ENCODE assay signal across 15 cellular contexts in the genomic region with DNA sequence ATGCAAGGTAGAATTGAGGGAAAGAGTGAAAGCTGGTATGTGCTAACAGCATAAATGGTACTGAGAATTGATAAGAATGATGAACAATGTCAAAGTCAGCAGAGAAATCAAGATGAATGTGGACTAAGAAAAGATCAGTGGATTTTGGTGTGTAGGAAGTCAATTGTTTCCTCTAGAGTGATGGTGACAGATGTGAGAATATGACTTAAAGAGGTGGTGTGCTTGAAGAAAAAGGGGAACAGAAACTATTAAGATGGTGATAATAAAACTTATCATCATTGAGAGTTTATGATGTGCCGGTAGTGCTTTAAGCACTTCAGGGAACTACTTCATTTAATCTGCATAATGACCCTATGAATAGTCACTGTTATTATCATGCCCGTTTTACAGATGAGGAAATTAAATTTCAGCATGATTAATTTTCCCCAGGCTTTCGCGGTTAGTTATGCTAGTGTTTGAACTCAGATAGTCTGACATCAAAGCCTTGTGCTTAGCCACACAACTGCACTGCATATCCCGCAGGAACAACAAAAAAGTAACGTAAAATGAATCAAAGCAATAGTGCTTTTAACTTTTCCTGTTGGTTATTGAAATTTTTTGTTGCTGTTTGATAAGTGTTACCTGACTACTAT.
DNase-seq lines count a peak whose midpoint lies in the region; ATAC-seq, FAIRE-seq and TF ChIP-seq lines count a peak whose summit lies in the region.
"Had no signal": no experiment of that assay in that cellular context is flagged by ENCODE, and none has a peak within 500 bp of the region (broad histone marks: within the 10 kb centered on the region; RNA-seq: fewer than 3 reads in every experiment).

No MANE protein-coding gene starts in this region.

- no peaks in the 10 kb centered on the region for H3K36me3 ChIP-seq in H1 (ENCODE audit: control insufficient read depth in 2 of 4, insufficient read depth in 4 of 4, low read length in 3 of 4)
- no peaks in the 10 kb centered on the region for H3K36me3 ChIP-seq in PC-3 (ENCODE audit: low read depth, low read length)
- H3K36me3 ChIP-seq in mammary epithelial cell (ENCODE audit: insufficient read depth, low read length): no peaks in the 10 kb centered on the region
- H3K36me3 ChIP-seq: Peyer's patch had no signal

- no peak overlapping the region for H4K8ac ChIP-seq in H1 (ENCODE audit: extremely low read depth, insufficient read depth, low read length)

- FAIRE-seq in H1 (lab: Jason Lieb, UNC): peak; percentile 7
- FAIRE-seq: GM19239 had no signal

- in situ Hi-C loops in mammary epithelial cell (cut with MboI; ENCODE audit: low sequenced_read_pairs in 2 of 2): no loop called here

- H3K27me3 ChIP-seq in H1 (replicated peaks in 1 of 4; ENCODE audit: control insufficient read depth in 3 of 4, extremely low read depth in 1 of 4, insufficient read depth in 3 of 4, low read length in 3 of 4) (no peaks in the 10 kb centered on the region), PC-3 (ENCODE audit: low read length) (0 out of 2 replicates have a peak, but pooled peaks cover 5% of the 10 kb centered on the region), mammary epithelial cell (ENCODE audit: insufficient read depth, low read length) (no peaks in the 10 kb centered on the region)
- H3K27me3 ChIP-seq: body of pancreas, dorsolateral prefrontal cortex, Peyer's patch had no signal

- no peak overlapping the region for H2BK120ac ChIP-seq in H1 (replicated peaks; ENCODE audit: low read depth, low read length)

- no peak for TF ChIP-seq CTCF in H1 (IDR thresholded peaks at IDR 0.05; ENCODE audit: control extremely low read depth in 1 of 3, insufficient read depth in 1 of 3, low read depth in 1 of 3, low read length in 3 of 3)
- no peak for TF ChIP-seq CTCF in PC-3 (conservative IDR thresholded peaks at IDR 0.05; ENCODE audit: low read depth, low read length)
- no peak for TF ChIP-seq CTCF in mammary epithelial cell (conservative IDR thresholded peaks at IDR 0.05 in 1 of 2, IDR thresholded peaks at IDR 0.05 in 1 of 2; ENCODE audit: extremely low read depth in 1 of 2, insufficient read depth in 1 of 2, low read depth in 1 of 2, low read length in 2 of 2)

- H3K23ac ChIP-seq in H1 (ENCODE audit: insufficient read length): no peak overlapping the region

- H2AK5ac ChIP-seq in H1 (ENCODE audit: low read depth, low read length): no peak overlapping the region

- no peak for TF ChIP-seq POLR2A in H1 (IDR thresholded peaks at IDR 0.05; ENCODE audit: control extremely low read depth in 1 of 2, low read depth in 2 of 2, low read length in 2 of 2)

- H4K20me1 ChIP-seq in H1 (replicated peaks in 1 of 2; ENCODE audit: control insufficient read depth in 1 of 2, insufficient read depth in 2 of 2, low read length in 2 of 2) (no peaks in the 10 kb centered on the region), PC-3 (ENCODE audit: low read length) (no peaks in the 10 kb centered on the region), mammary epithelial cell (ENCODE audit: insufficient read depth, low read length) (no peaks in the 10 kb centered on the region)

- no peaks in the 10 kb centered on the region for H3K79me2 ChIP-seq in H1 (ENCODE audit: control insufficient read depth in 1 of 2, insufficient read depth in 2 of 2, low read length in 2 of 2)
- H3K79me2 ChIP-seq in PC-3 (ENCODE audit: low read length): no peaks in the 10 kb centered on the region
- H3K79me2 ChIP-seq in mammary epithelial cell (ENCODE audit: insufficient read depth, low read length): no peaks in the 10 kb centered on the region

- ATAC-seq in GM18520 (IDR thresholded peaks at IDR 0.05; ENCODE audit: unreplicated experiment) (peak; percentile 56), GM21737 (IDR thresholded peaks at IDR 0.05; ENCODE audit: unreplicated experiment) (peak; percentile 68), HG03460 (IDR thresholded peaks at IDR 0.05; ENCODE audit: unreplicated experiment) (peak; percentile 58), PC-3 (no peak)
- ATAC-seq: body of pancreas had no signal

- no peak overlapping the region for H2BK20ac ChIP-seq in H1 (ENCODE audit: low read length)

- dilution Hi-C loops in mammary epithelial cell (cut with HindIII; ENCODE audit: low sequenced_read_pairs): no loop called here

- H2BK5ac ChIP-seq in H1 (ENCODE audit: low read depth, low read length): no peak overlapping the region

- H2BK15ac ChIP-seq in H1 (ENCODE audit: low read length): no peak overlapping the region

- H4K5ac ChIP-seq in H1 (ENCODE audit: insufficient read length, low read depth, low read length): no peak overlapping the region

- no peak overlapping the region for H3K4me3 ChIP-seq in H1 (ENCODE audit: extremely low read depth in 1 of 4, insufficient read depth in 2 of 4, low read depth in 3 of 4, low read length in 4 of 4)
- H3K4me3 ChIP-seq in PC-3 (ENCODE audit: low read length): no peak overlapping the region
- H3K4me3 ChIP-seq in mammary epithelial cell (replicated peaks in 1 of 3; ENCODE audit: insufficient read depth in 1 of 3, low read depth in 2 of 3, low read length in 3 of 3): no peak overlapping the region
- H3K4me3 ChIP-seq: body of pancreas, dorsolateral prefrontal cortex, Peyer's patch, skin epidermis had no signal

- no peaks in the 10 kb centered on the region for H3K79me1 ChIP-seq in H1 (ENCODE audit: low read depth, low read length)

- H3K4me2 ChIP-seq in H1 (ENCODE audit: insufficient read depth in 1 of 2, low read depth in 2 of 2, low read length in 2 of 2) (no peak overlapping the region), PC-3 (ENCODE audit: low read length) (no peak overlapping the region), mammary epithelial cell (ENCODE audit: insufficient read depth, low read depth, low read length) (no peak overlapping the region)

- H3K27ac ChIP-seq in H1 (ENCODE audit: low read depth, low read length) (no peak overlapping the region), PC-3 (ENCODE audit: low read length) (no peak overlapping the region), mammary epithelial cell (ENCODE audit: insufficient read depth, low read depth, low read length) (no peak overlapping the region)
- H3K27ac ChIP-seq: body of pancreas, dorsolateral prefrontal cortex, Peyer's patch, skin epidermis had no signal

- H3K18ac ChIP-seq in H1 (ENCODE audit: extremely low read depth, low read length): no peak overlapping the region

- no peak overlapping the region for H3K4ac ChIP-seq in H1 (replicated peaks; ENCODE audit: insufficient read length, low read depth, low read length)

- no peak overlapping the region for H4K91ac ChIP-seq in H1 (replicated peaks; ENCODE audit: insufficient read length, low read length)

- 89% methylated on average over 6 of the region's 6 CpGs; no CpG with 5 or more reads in 1 of the 2 experiments for WGBS in H1 (ENCODE audit: extremely low coverage in 1 of 2, insufficient coverage in 1 of 2, insufficient read length in 1 of 2, insufficient replicate concordance in 2 of 2, low coverage in 1 of 2, low lambda C conversion rate in 2 of 2, missing lambda C conversion rate in 1 of 2), 2 experiments
- 58% methylated on average over 6 of the region's 6 CpGs for WGBS in mammary epithelial cell (ENCODE audit: low coverage, missing lambda C conversion rate)

- H3K9me3 ChIP-seq in H1 (ENCODE audit: insufficient read depth in 2 of 2, low read depth in 1 of 2, low read length in 1 of 2): no peaks in the 10 kb centered on the region
- H3K9me3 ChIP-seq in PC-3 (ENCODE audit: low read length): no peaks in the 10 kb centered on the region
- no peaks in the 10 kb centered on the region for H3K9me3 ChIP-seq in mammary epithelial cell (replicated peaks; ENCODE audit: insufficient read depth, low read length)
- H3K9me3 ChIP-seq: body of pancreas, Peyer's patch had no signal

- POLR2A ChIA-PET in H1 (lab: Charles Lee; ENCODE audit: partially characterized antibody): no interaction called here
- POLR2A ChIA-PET in PC-3 (lab: Charles Lee; ENCODE audit: unreplicated experiment): no interaction called here

- DNase-seq in H1 (ENCODE audit: low read depth in 1 of 2, low spot score in 2 of 2) (no peak), PC-3 (no peak), mammary epithelial cell (no peak)
- no peak for DNase-seq in activated CD8-positive, alpha-beta memory T cell treated with anti-CD3 and anti-CD28 coated beads, Interleukin-2, amount 50 U/mL, for 4 hours
- DNase-seq: body of pancreas; CD4-positive, CD25-positive, alpha-beta regulatory T cell; dorsolateral prefrontal cortex; HFFc6; Peyer's patch; T-helper 2 cell had no signal

- no peak overlapping the region for H2BK12ac ChIP-seq in H1 (ENCODE audit: low read depth, low read length)

- H3K56ac ChIP-seq in H1 (replicated peaks; ENCODE audit: insufficient read length, low read depth, low read length): no peak overlapping the region

- no peaks in the 10 kb centered on the region for H3F3A ChIP-seq in PC-3 (ENCODE audit: low read length, unreplicated experiment)

- TF ChIP-seq EP300 in H1 (IDR thresholded peaks at IDR 0.05; ENCODE audit: borderline replicate concordance in 1 of 2, low read depth in 2 of 2, low read length in 2 of 2): no peak

- H2AFZ ChIP-seq in H1 (ENCODE audit: low read length) (no peak overlapping the region), PC-3 (ENCODE audit: low read length) (no peak overlapping the region), mammary epithelial cell (ENCODE audit: low read depth, low read length) (no peak overlapping the region)

- CTCF ChIA-PET in H1 (lab: Charles Lee; ENCODE audit: partially characterized antibody): interaction anchor here (0.6 to 1.5 kb wide), 3 partner anchors 15 to 39 kb away, joined by 3 read pairs; no protein-coding TSS in a partner anchor
- CTCF ChIA-PET in PC-3 (lab: Charles Lee): no interaction called here
- CTCF ChIA-PET in mammary epithelial cell (lab: Charles Lee; ENCODE audit: low non-redundant PET): no interaction called here

- H3K9ac ChIP-seq in H1 (replicated peaks in 1 of 4; ENCODE audit: extremely low read depth in 1 of 4, low read depth in 3 of 4, low read length in 3 of 4): no peak overlapping the region
- no peak overlapping the region for H3K9ac ChIP-seq in PC-3 (ENCODE audit: low read length)
- H3K9ac ChIP-seq in mammary epithelial cell (ENCODE audit: insufficient read depth, low read length): no peak overlapping the region

- no peaks in the 10 kb centered on the region for H3K23me2 ChIP-seq in H1 (ENCODE audit: low read depth, low read length)

- H3K14ac ChIP-seq in H1 (ENCODE audit: insufficient read length): no peak overlapping the region

- BruUV-seq in PC-3 (replicated peaks; lab: Mats Ljungman, UMichigan) (no TSS peak), mammary epithelial cell (replicated peaks; lab: Mats Ljungman, UMichigan) (no TSS peak)

- no peak for TF ChIP-seq RAD21 in H1 (IDR thresholded peaks at IDR 0.05 in 1 of 2, conservative IDR thresholded peaks at IDR 0.05 in 1 of 2; ENCODE audit: low read depth in 2 of 2, low read length in 2 of 2)

- intact Hi-C loops in PC-3 (cut with micrococcal nuclease) (no loop called here), mammary epithelial cell (cut with micrococcal nuclease) (no loop called here)

- H3K9me2 ChIP-seq in PC-3 (replicated peaks; ENCODE audit: low read length): no peaks in the 10 kb centered on the region

- H3K4me1 ChIP-seq in H1 (replicated peaks in 1 of 4; ENCODE audit: control insufficient read depth in 3 of 4, insufficient read depth in 4 of 4, low read length in 3 of 4) (no peaks in the 10 kb centered on the region; a peak in 2 of 7 replicates), PC-3 (ENCODE audit: insufficient read depth, low read length) (no peaks in the 10 kb centered on the region), mammary epithelial cell (ENCODE audit: insufficient read depth, low read length) (no peaks in the 10 kb centered on the region)
- H3K4me1 ChIP-seq: body of pancreas, Peyer's patch had no signal
